ENCODE assay signal across 10 cellular contexts in genomic region chr17:51585514-51586104, GRCh38.
DNase-seq lines count a peak whose midpoint lies in the region; ATAC-seq and TF ChIP-seq lines count a peak whose summit lies in the region.
"Had no signal": no experiment of that assay in that cellular context is flagged by ENCODE, and none has a peak within 500 bp of the region (broad histone marks: within the 10 kb centered on the region; RNA-seq: fewer than 3 reads in every experiment).

No MANE protein-coding gene starts in this region.

- H3K36me3 ChIP-seq in DOHH2 (ENCODE audit: control insufficient read depth, low read length), result no peaks in the 10 kb centered on the region
- H3K36me3 ChIP-seq in adrenal gland (replicated peaks in 1 of 2), result no peaks in the 10 kb centered on the region
- no peaks in the 10 kb centered on the region for H3K36me3 ChIP-seq in lower lobe of right lung
- H3K36me3 ChIP-seq in uterus, result no peaks in the 10 kb centered on the region
- H3K36me3 ChIP-seq: ovary had no signal

- TF ChIP-seq CTCF in DOHH2 (IDR thresholded peaks at IDR 0.05; ENCODE audit: low read depth, low read length, poor library complexity, severe bottlenecking) (peak; percentile 51), adrenal gland (IDR thresholded peaks at IDR 0.05) (peak in 5 of 6 experiments; percentile 12 to 42 (median 18)), lower lobe of right lung (IDR thresholded peaks at IDR 0.05) (peak; percentile 30), mesothelial cell of epicardium (IDR thresholded peaks at IDR 0.05; ENCODE audit: unreplicated experiment) (no peak), uterus (IDR thresholded peaks at IDR 0.05) (no peak)

- no peaks in the 10 kb centered on the region for H3F3A ChIP-seq in DOHH2 (ENCODE audit: control insufficient read depth, insufficient read depth)

- peaks cover 15% of the 10 kb centered on the region for H3K9me3 Mint-ChIP-seq in mesothelial cell of epicardium

- no peak overlapping the region for H3K4me3 Mint-ChIP-seq in mesothelial cell of epicardium

- TF ChIP-seq POLR2A in adrenal gland (IDR thresholded peaks at IDR 0.05) (no peak), uterus (IDR thresholded peaks at IDR 0.05) (no peak)

- H3K79me2 ChIP-seq in DOHH2 (ENCODE audit: control insufficient read depth, low read length), result no peaks in the 10 kb centered on the region

- intact Hi-C loops in adrenal gland (cut with DNase I) (no loop called here), lower lobe of right lung (cut with DNase I) (no loop called here), uterus (cut with DNase I; ENCODE audit: low total_unique reads) (no loop called here)

- peak; percentile 10 to 25 for DNase-seq in Kasumi-1 (lab: John Stamatoyannopoulos, UW)
- DNase-seq in adrenal gland, result peak in 3 of 7 donors; percentile 15 to 22 (median 22)
- DNase-seq in lower lobe of right lung, result no peak
- no peak for DNase-seq in mesothelial cell of epicardium (ENCODE audit: low spot score in 2 of 2, unreplicated experiment in 2 of 2)
- no peak for DNase-seq in activated CD8-positive, alpha-beta memory T cell treated with anti-CD3 and anti-CD28 coated beads, Interleukin-2, amount 50 U/mL, for 4 hours
- no peak for DNase-seq in uterus
- DNase-seq: activated effector memory CD4-positive, alpha-beta T cell treated with anti-CD3 and anti-CD28 coated beads, Interleukin-2, amount 50 U/mL, for 16 hours had no signal

- H3K4me3 ChIP-seq in DOHH2 (ENCODE audit: low read length) (no peak overlapping the region), adrenal gland (no peak overlapping the region), lower lobe of right lung (no peak overlapping the region), uterus (no peak overlapping the region)
- H3K4me3 ChIP-seq: ovary had no signal

- H3K4me1 ChIP-seq in DOHH2 (ENCODE audit: control insufficient read depth, low read length) (no peaks in the 10 kb centered on the region), adrenal gland (replicated peaks in 1 of 2) (no peaks in the 10 kb centered on the region), lower lobe of right lung (no peaks in the 10 kb centered on the region), uterus (no peaks in the 10 kb centered on the region)

- H3K27me3 ChIP-seq in DOHH2 (ENCODE audit: control insufficient read depth, low read length) (no peaks in the 10 kb centered on the region), adrenal gland (no peaks in the 10 kb centered on the region), lower lobe of right lung (ENCODE audit: low read depth) (no peaks in the 10 kb centered on the region), uterus (no peaks in the 10 kb centered on the region)
- H3K27me3 ChIP-seq: ovary had no signal

- no peak overlapping the region for H3K4me2 ChIP-seq in DOHH2 (ENCODE audit: low read length)

- H3K27ac Mint-ChIP-seq in mesothelial cell of epicardium, result no peak overlapping the region

- H3K27ac ChIP-seq in DOHH2 (ENCODE audit: low read depth, low read length) (no peak overlapping the region), adrenal gland (no peak overlapping the region), lower lobe of right lung (no peak overlapping the region), uterus (no peak overlapping the region)
- H3K27ac ChIP-seq: ovary had no signal

- H3K36me3 Mint-ChIP-seq in mesothelial cell of epicardium, result no peaks in the 10 kb centered on the region

- H3K4me1 Mint-ChIP-seq in mesothelial cell of epicardium, result no peaks in the 10 kb centered on the region

- 27 to 31% (median 30%) methylated on average over 4 of the region's 4 CpGs for WGBS in adrenal gland, 4 donors

- H3K27me3 Mint-ChIP-seq in mesothelial cell of epicardium (ENCODE audit: low read depth), result peaks cover 7% of the 10 kb centered on the region

- H3K9me3 ChIP-seq in DOHH2 (ENCODE audit: control insufficient read depth, insufficient read depth, low read length) (no peaks in the 10 kb centered on the region; the same call in 1 of the 2 replicates), adrenal gland (replicated peaks in 1 of 3) (no peaks in the 10 kb centered on the region), lower lobe of right lung (peaks cover 13% of the 10 kb centered on the region), uterus (no peaks in the 10 kb centered on the region)
- H3K9me3 ChIP-seq: ovary had no signal

- no peak for ATAC-seq in lower lobe of right lung
- no peak for ATAC-seq in HG03280 (IDR thresholded peaks at IDR 0.05; ENCODE audit: unreplicated experiment)

- no peaks in the 10 kb centered on the region for H3K9me2 ChIP-seq in DOHH2 (replicated peaks; ENCODE audit: control insufficient read depth, low read length)

- H4K20me1 ChIP-seq in DOHH2 (ENCODE audit: control insufficient read depth, insufficient read depth, low read depth, low read length), result no peaks in the 10 kb centered on the region

Comparison
In these comparisons a context has a peak if more than half of its experiments do, and no peak if none do; other contexts are left out.
1. CTCF ChIP-seq: peak in DOHH2 (single experiment), adrenal gland (5 of 6) and lower lobe of right lung (single experiment); none in mesothelial cell of epicardium (single experiment) and uterus (0 of 4).
2. DNase-seq: peak in Kasumi-1 (2 of 2); none in lower lobe of right lung (single experiment), mesothelial cell of epicardium (0 of 2), activated CD8-positive, alpha-beta memory T cell treated with anti-CD3 and anti-CD28 coated beads, Interleukin-2, amount 50 U/mL, for 4 hours (single experiment) and uterus (0 of 2).